In the genomic region with DNA sequence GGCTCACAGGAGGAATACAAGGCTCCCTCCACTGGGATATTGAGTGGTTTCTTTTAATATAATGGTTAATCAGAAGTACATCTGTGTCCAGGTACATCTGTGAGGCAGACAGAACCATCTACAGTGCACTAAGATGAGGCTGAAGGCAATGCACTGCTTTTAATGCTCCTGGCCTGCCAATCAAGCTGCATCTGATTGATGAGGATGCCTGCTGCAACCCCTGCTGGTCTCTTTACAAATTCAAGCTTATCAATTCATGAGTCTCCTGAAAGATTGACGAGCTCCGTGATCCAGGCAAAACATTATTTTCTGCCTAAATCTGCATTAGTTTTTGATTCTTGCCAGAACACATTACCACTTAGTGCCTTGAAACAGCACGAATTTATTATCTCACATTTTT, we compare ENCODE assay signal across 8 cellular contexts.
"Had no signal": no experiment of that assay in that cellular context is flagged by ENCODE, and none has a peak within 500 bp of the region (broad histone marks: within the 10 kb centered on the region; RNA-seq: fewer than 3 reads in every experiment).

No MANE protein-coding gene starts in this region.

- H3K36me3 Mint-ChIP-seq: IgD-negative memory B cell had no signal

- H3K27ac Mint-ChIP-seq: IgD-negative memory B cell had no signal

- H3K4me3 Mint-ChIP-seq: IgD-negative memory B cell had no signal

- H3K4me2 ChIP-seq: KMS-11 had no signal

- ATAC-seq: HepG2, K562 had no signal

- H3K27ac ChIP-seq: HL-60, KMS-11 had no signal

- H3K9ac ChIP-seq: KMS-11 had no signal

- DNase-seq: IMR-90, KBM-7, KG1 had no signal

- H3K4me3 ChIP-seq: K562 had no signal

- H3K27me3 Mint-ChIP-seq: IgD-negative memory B cell had no signal

- H3K4me1 Mint-ChIP-seq: IgD-negative memory B cell had no signal
